ENCODE assay signal across 17 cellular contexts in genomic region chr1:43556772-43557171, GRCh38. TPM values are rescaled to one million over a fixed set of nuclear protein-coding genes. Genes with fewer than 3 reads are reported as not detected.
DNase-seq lines count a peak whose midpoint lies in the region; ATAC-seq and TF ChIP-seq lines count a peak whose summit lies in the region.
"Had no signal": no experiment of that assay in that cellular context is flagged by ENCODE, and none has a peak within 500 bp of the region (broad histone marks: within the 10 kb centered on the region; RNA-seq: fewer than 3 reads in every experiment).

No MANE protein-coding gene starts in this region.

- no peak overlapping the region for H3K4me3 ChIP-seq in gastroesophageal sphincter
- no peak overlapping the region for H3K4me3 ChIP-seq in rectal smooth muscle tissue (ENCODE audit: low read length)
- no peak overlapping the region for H3K4me3 ChIP-seq in upper lobe of left lung

- TF ChIP-seq POLR2A in gastroesophageal sphincter (IDR thresholded peaks at IDR 0.05): no peak
- no peak for TF ChIP-seq POLR2A in upper lobe of left lung (IDR thresholded peaks at IDR 0.05)

- ATAC-seq in gastroesophageal sphincter: no peak
- ATAC-seq in upper lobe of left lung (ENCODE audit: low FRiP score in 2 of 2): no peak
- no peak for ATAC-seq in HG03097 (IDR thresholded peaks at IDR 0.05; ENCODE audit: low FRiP score, unreplicated experiment)
- no peak for ATAC-seq in foreskin keratinocyte

- H3K36me3 ChIP-seq in gastroesophageal sphincter: peaks cover 0 to 21% of the 10 kb centered on the region in 2 donors
- H3K36me3 ChIP-seq in rectal smooth muscle tissue (ENCODE audit: control insufficient read depth, insufficient read depth, low read length): peaks cover 6% of the 10 kb centered on the region
- H3K36me3 ChIP-seq in upper lobe of left lung: peaks cover 0 to 16% (median 0%) of the 10 kb centered on the region in 4 donors

- H3K27ac ChIP-seq in cingulate gyrus (ENCODE audit: low read depth, low read length): peak overlapping the region; percentile 0
- peak overlapping the region in 3 of 4 donors; percentile 2 to 89 (median 81) for H3K27ac ChIP-seq in gastroesophageal sphincter
- peak overlapping the region; percentile 36 for H3K27ac ChIP-seq in rectal smooth muscle tissue (ENCODE audit: low read depth, low read length)
- H3K27ac ChIP-seq in upper lobe of left lung: peak overlapping the region in 3 of 4 donors; percentile 1 to 74 (median 72)
- H3K27ac ChIP-seq in foreskin keratinocyte: no peak overlapping the region

- H3K4me1 ChIP-seq in gastroesophageal sphincter (peaks cover 3 to 74% (median 14%) of the 10 kb centered on the region in 3 donors), rectal smooth muscle tissue (ENCODE audit: control insufficient read depth, insufficient read depth, low read length) (peaks cover 25% of the 10 kb centered on the region), upper lobe of left lung (peaks cover 11 to 47% (median 23%) of the 10 kb centered on the region in 4 donors), foreskin keratinocyte (no peaks in the 10 kb centered on the region)

- DNase-seq in upper lobe of left lung: peak in 1 of 2 donors; percentile 63
- no peak for DNase-seq in LoVo (ENCODE audit: low spot score)
- DNase-seq in AG08395 (ENCODE audit: low spot score): no peak
- no peak for DNase-seq in foreskin keratinocyte
- DNase-seq: CD4-positive, alpha-beta T cell; EL; H7; MM.1S; NCI-H1105; NCI-H1694; NCI-H2107; NCI-H2227 treated with DMSO at 0.1 percent for 48 hours; NCI-H524 treated with DMSO at 0.1 percent for 48 hours had no signal

- H3K27me3 ChIP-seq in gastroesophageal sphincter: no peaks in the 10 kb centered on the region
- H3K27me3 ChIP-seq in rectal smooth muscle tissue (ENCODE audit: control insufficient read depth, insufficient read depth, low read length): no peaks in the 10 kb centered on the region
- no peaks in the 10 kb centered on the region for H3K27me3 ChIP-seq in upper lobe of left lung
- H3K27me3 ChIP-seq in foreskin keratinocyte: no peaks in the 10 kb centered on the region

- H3K9ac ChIP-seq in rectal smooth muscle tissue (ENCODE audit: low read length): no peak overlapping the region

- 93% methylated on average over 3 of the region's 6 CpGs; no CpG with 5 or more reads in 1 of the 2 donors for WGBS in gastroesophageal sphincter (ENCODE audit: low coverage in 1 of 2), 2 donors
- WGBS in upper lobe of left lung, 2 donors: 72 to 73% methylated on average over 5 to 6 of the region's 6 CpGs

- no peak for TF ChIP-seq EP300 in gastroesophageal sphincter (IDR thresholded peaks at IDR 0.05)
- TF ChIP-seq EP300 in upper lobe of left lung (IDR thresholded peaks at IDR 0.05): no peak

- TF ChIP-seq CTCF in gastroesophageal sphincter (IDR thresholded peaks at IDR 0.05) (no peak), upper lobe of left lung (IDR thresholded peaks at IDR 0.05) (no peak), foreskin keratinocyte (conservative IDR thresholded peaks at IDR 0.05) (no peak)

- no peaks in the 10 kb centered on the region for H3K9me3 ChIP-seq in gastroesophageal sphincter
- H3K9me3 ChIP-seq in upper lobe of left lung: no peaks in the 10 kb centered on the region

RNA-seq across cellular contexts. Expression of gene PTPRF, which starts 26.1 kb away (rescaled TPM):
- total RNA-seq in gastroesophageal sphincter: 10 to 100 TPM; 55.8 to 80.4 (median 60.8) TPM
- 100 to 1,000 TPM; 133 to 201 (median 171) TPM for total RNA-seq in upper lobe of left lung
- total RNA-seq in foreskin keratinocyte: 147 and 186 TPM in 2 replicates
- 57.6 and 75.7 TPM in 2 replicates for polyA plus RNA-seq in foreskin keratinocyte
